In genomic region chr4:2862528-2862927, GRCh38 we compare ENCODE assay signal across 8 cellular contexts. TPM values are rescaled to one million over a fixed set of nuclear protein-coding genes. Genes with fewer than 3 reads are reported as not detected.
A peak's percentile ranks its signal among the peaks of the same experiment; 100 is the strongest.
DNase-seq lines count a peak whose midpoint lies in the region; ATAC-seq and TF ChIP-seq lines count a peak whose summit lies in the region.

No MANE protein-coding gene starts in this region.

- H3K9me3 ChIP-seq in MM.1S (replicated peaks; ENCODE audit: insufficient read depth, low read length) = no peaks in the 10 kb centered on the region
- H3K9me3 ChIP-seq in neuronal stem cell (replicated peaks in 1 of 2; ENCODE audit: control insufficient read depth in 2 of 2, insufficient read depth in 1 of 2, low read depth in 1 of 2, low read length in 2 of 2) = no peaks in the 10 kb centered on the region

- H2AK5ac ChIP-seq in neuronal stem cell (ENCODE audit: low read depth, low read length) = no peak overlapping the region

- H3K4me2 ChIP-seq in MM.1S (ENCODE audit: low read depth, low read length) (peak overlapping the region; percentile 40), neuronal stem cell (ENCODE audit: insufficient read depth, low read length, poor library complexity, severe bottlenecking) (no peak overlapping the region)

- no peak overlapping the region for H4K8ac ChIP-seq in neuronal stem cell (ENCODE audit: low read depth, low read length)

- no peak overlapping the region for H2AFZ ChIP-seq in MM.1S (ENCODE audit: low read length)
- H2AFZ ChIP-seq in neuronal stem cell (ENCODE audit: low read length) = no peak overlapping the region

- no peak overlapping the region; the same call in 1 of the 2 replicates for H3K27ac ChIP-seq in MM.1S (ENCODE audit: low read length)
- peak overlapping the region; percentile 9 for H3K27ac ChIP-seq in neuronal stem cell (replicated peaks; ENCODE audit: low read length)

- peaks cover 22% of the 10 kb centered on the region for H3K4me1 ChIP-seq in MM.1S (ENCODE audit: low read length)
- H3K4me1 ChIP-seq in neuronal stem cell (ENCODE audit: control insufficient read depth in 2 of 2, insufficient read depth in 1 of 2, low read depth in 1 of 2, low read length in 2 of 2) = peaks cover 7 to 19% of the 10 kb centered on the region in 2 donors

- H3F3A ChIP-seq in MM.1S (ENCODE audit: insufficient read depth, low read length) = peaks cover 12% of the 10 kb centered on the region

- H3K14ac ChIP-seq in neuronal stem cell (ENCODE audit: low read length) = no peak overlapping the region

- H3K36me3 ChIP-seq in MM.1S (replicated peaks; ENCODE audit: insufficient read depth, low read length) (peaks cover 3% of the 10 kb centered on the region; the same call in 1 of the 2 replicates), neuronal stem cell (replicated peaks in 1 of 2; ENCODE audit: control insufficient read depth in 2 of 2, insufficient read depth in 2 of 2, low read length in 2 of 2) (peaks cover 0 to 5% of the 10 kb centered on the region in 2 donors)

- no peak overlapping the region for H3K4ac ChIP-seq in neuronal stem cell (ENCODE audit: low read length)

- no peak for TF ChIP-seq CTCF in MM.1S (IDR thresholded peaks at IDR 0.05; ENCODE audit: low read length)
- TF ChIP-seq CTCF in epithelial cell of esophagus (IDR thresholded peaks at IDR 0.05; ENCODE audit: insufficient read depth, low read depth, low read length, missing control alignments) = no peak

- H2BK15ac ChIP-seq in neuronal stem cell (ENCODE audit: low read length) = no peak overlapping the region

- H2BK120ac ChIP-seq in neuronal stem cell (ENCODE audit: low read depth, low read length) = no peak overlapping the region

- H4K91ac ChIP-seq in neuronal stem cell (ENCODE audit: low read depth, low read length, poor library complexity) = no peak overlapping the region

- DNase-seq in COLO668 (lab: John Stamatoyannopoulos, UW; ENCODE audit: unreplicated experiment) (peak; percentile 17), MM.1S (no peak), epithelial cell of esophagus (ENCODE audit: low read depth) (peak; percentile 32), neuronal stem cell (ENCODE audit: low spot score) (no peak), ureter (ENCODE audit: low spot score) (no peak), anterior cingulate cortex (lab: John Stamatoyannopoulos, UW) (no peak)

- H3K9me2 ChIP-seq in MM.1S (replicated peaks; ENCODE audit: insufficient read depth, low read length) = no peaks in the 10 kb centered on the region

- H2BK5ac ChIP-seq in neuronal stem cell (ENCODE audit: low read length) = no peak overlapping the region

- H3K4me3 ChIP-seq in MM.1S (ENCODE audit: low read length) = no peak overlapping the region
- H3K4me3 ChIP-seq in epithelial cell of esophagus (ENCODE audit: low read length) = no peak overlapping the region
- no peak overlapping the region for H3K4me3 ChIP-seq in neuronal stem cell (ENCODE audit: low read length in 2 of 2)

- peaks cover 32% of the 10 kb centered on the region for H4K20me1 ChIP-seq in MM.1S (ENCODE audit: insufficient read depth, low read length)

- peaks cover 98% of the 10 kb centered on the region for H3K79me2 ChIP-seq in MM.1S (ENCODE audit: low read length)

- H3K23ac ChIP-seq in neuronal stem cell (ENCODE audit: low read depth, low read length, poor library complexity) = no peak overlapping the region

- H3K9ac ChIP-seq in MM.1S (ENCODE audit: low read length) = no peak overlapping the region
- H3K9ac ChIP-seq in neuronal stem cell (ENCODE audit: low read depth, low read length, poor library complexity) = no peak overlapping the region

- peaks cover 7% of the 10 kb centered on the region for H3K79me1 ChIP-seq in neuronal stem cell (ENCODE audit: low read depth, low read length)

- H3K27me3 ChIP-seq in MM.1S (replicated peaks; ENCODE audit: insufficient read depth, low read length) = no peaks in the 10 kb centered on the region
- H3K27me3 ChIP-seq in neuronal stem cell (ENCODE audit: control insufficient read depth in 3 of 3, insufficient read depth in 3 of 3, low read depth in 1 of 3, low read length in 3 of 3) = no peaks in the 10 kb centered on the region

- H2BK12ac ChIP-seq in neuronal stem cell (ENCODE audit: low read length) = no peak overlapping the region

- WGBS in neuronal stem cell (ENCODE audit: extremely low coverage in 2 of 2, insufficient read length in 2 of 2, insufficient replicate concordance in 1 of 2), 2 donors = no CpG with 5 or more reads among the region's 1 CpG

- ATAC-seq in GM18868 (IDR thresholded peaks at IDR 0.05; ENCODE audit: unreplicated experiment) = no peak
- ATAC-seq in GM19023 (IDR thresholded peaks at IDR 0.05; ENCODE audit: unreplicated experiment) = no peak

- no peak overlapping the region for H3K18ac ChIP-seq in neuronal stem cell (ENCODE audit: low read length)

RNA-seq across cellular contexts. Expression of gene ADD1, which starts 18.9 kb away (rescaled TPM):
- polyA plus RNA-seq in neuronal stem cell (2013, experiment 1 of 2) = 169 TPM
- 159 TPM for polyA plus RNA-seq in neuronal stem cell (2013, experiment 2 of 2)
- total RNA-seq in ureter = 416 TPM

Comparison
In these comparisons a context has a peak if more than half of its experiments do, and no peak if none do; other contexts are left out.
1. DNase-seq: peak in COLO668 (single experiment) and epithelial cell of esophagus (single experiment); none in MM.1S (single experiment), neuronal stem cell (single experiment), ureter (single experiment) and anterior cingulate cortex (0 of 58).